26 cellular contexts compared by ENCODE assay signal in the genomic region with DNA sequence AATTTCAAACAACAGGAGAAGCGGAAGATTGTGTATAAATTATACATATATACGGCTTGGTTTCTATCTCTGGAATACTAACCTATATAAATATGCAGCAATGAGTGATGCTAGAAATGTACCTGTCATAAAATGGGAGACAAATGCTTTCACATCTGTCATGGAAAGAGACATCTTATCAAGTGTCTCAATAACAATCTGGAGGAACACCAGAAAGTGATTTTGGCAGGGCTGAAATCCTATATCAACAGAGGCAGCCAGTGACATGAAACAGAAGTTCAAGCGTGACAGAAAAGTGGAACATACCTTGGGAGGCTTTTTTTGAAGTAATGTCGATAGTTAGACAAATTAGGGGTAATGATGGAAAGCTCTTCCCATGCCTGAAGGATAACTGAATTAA.
"Had no signal": no experiment of that assay in that cellular context is flagged by ENCODE, and none has a peak within 500 bp of the region (broad histone marks: within the 10 kb centered on the region; RNA-seq: fewer than 3 reads in every experiment).

No MANE protein-coding gene starts in this region.

- H3K4me3 ChIP-seq: esophagus squamous epithelium, left lung, lung, mucosa of descending colon, neural progenitor cell, smooth muscle cell, suprapubic skin had no signal

- H3K79me2 ChIP-seq: parathyroid adenoma had no signal

- H3K9ac ChIP-seq: neural progenitor cell, parathyroid adenoma had no signal

- H3K4me2 ChIP-seq: neural progenitor cell, smooth muscle cell had no signal

- H2AFZ ChIP-seq: neural progenitor cell, parathyroid adenoma had no signal

- DNase-seq: cortex of kidney; effector memory CD8-positive, alpha-beta T cell; erythroblast; esophagus squamous epithelium; foreskin melanocyte; glutamatergic neuron; hypothalamus; immature natural killer cell; islet precursor cell; kidney glomerular epithelial cell; left lung; mucosa of descending colon; naive B cell; stimulated activated CD4-positive, alpha-beta T cell treated with anti-CD3 and anti-CD28 coated beads, Interleukin-12 subunit alpha, Interleukin-12 subunit beta, amount 100 ng/mL, for 4 hours; stimulated activated CD4-positive, alpha-beta T cell treated with anti-CD3 and anti-CD28 coated beads, Interleukin-1b, Interleukin-23, amount 100 ng/mL, for 48 hours; stimulated activated CD4-positive, alpha-beta T cell treated with anti-CD3 and anti-CD28 coated beads, Interleukin-4, amount 100 ng/mL, for 1 hour; stimulated activated CD8-positive, alpha-beta memory T cell treated with anti-CD3 and anti-CD28 coated beads, Interleukin-4, amount 100 ng/mL, for 48 hours; stimulated activated naive CD4-positive, alpha-beta T cell; stimulated activated naive CD8-positive, alpha-beta T cell treated with anti-CD3 and anti-CD28 coated beads, Interleukin-15, amount 100 ng/mL, for 72 hours had no signal

- H3K27ac ChIP-seq: esophagus squamous epithelium, left lung, neural progenitor cell, parathyroid adenoma, suprapubic skin had no signal

- H3K4me1 ChIP-seq: esophagus squamous epithelium, left lung, neural progenitor cell, parathyroid adenoma, suprapubic skin had no signal

- ATAC-seq: effector memory CD8-positive, alpha-beta T cell; left lung; mucosa of descending colon; natural killer cell treated with Interleukin-12 subunit alpha and Interleukin-12 subunit beta and Interleukin-15 and Interleukin-18, amount 100 ng/mL, for 72 hours; sciatic nerve; stimulated activated naive CD8-positive, alpha-beta T cell treated with anti-CD3 and anti-CD28 coated beads, Interleukin-15, amount 100 ng/mL, for 72 hours had no signal

- H3K36me3 ChIP-seq: esophagus squamous epithelium, left lung, neural progenitor cell, suprapubic skin had no signal

- H3K9me3 ChIP-seq: esophagus squamous epithelium, mucosa of descending colon, suprapubic skin had no signal

- H3K27me3 ChIP-seq: esophagus squamous epithelium, left lung, neural progenitor cell, suprapubic skin had no signal
